Comparison of ENCODE assay signal across 14 cellular contexts in genomic region chr11:129813216-129813791, GRCh38. TPM values are rescaled to one million over a fixed set of nuclear protein-coding genes. Genes with fewer than 3 reads are reported as not detected.
"Had no signal": no experiment of that assay in that cellular context is flagged by ENCODE, and none has a peak within 500 bp of the region (broad histone marks: within the 10 kb centered on the region; RNA-seq: fewer than 3 reads in every experiment).

No MANE protein-coding gene starts in this region.

- H3K9me3 Mint-ChIP-seq: activated CD8-positive, alpha-beta T cell treated with anti-CD3 and anti-CD28 coated beads for 36 hours; stimulated activated effector memory CD8-positive, alpha-beta T cell treated with anti-CD3 and anti-CD28 coated beads, Interleukin-12 subunit alpha, Interleukin-12 subunit beta, amount 100 ng/mL, for 72 hours had no signal

- DNase-seq: activated CD4-positive, CD25-positive, alpha-beta regulatory T cell treated with anti-CD3 and anti-CD28 coated beads, Interleukin-2, amount 50 U/mL, for 72 hours; activated CD8-positive, alpha-beta memory T cell treated with anti-CD3 and anti-CD28 coated beads, Interleukin-2, amount 50 U/mL, for 4 hours; activated CD8-positive, alpha-beta T cell treated with anti-CD3 and anti-CD28 coated beads for 36 hours; activated gamma-delta T cell; colonic mucosa; effector CD4-positive, alpha-beta T cell; heart left ventricle; naive B cell; right cardiac atrium; transverse colon had no signal

- H3K36me3 ChIP-seq: colonic mucosa, heart left ventricle, neutrophil, transverse colon had no signal

- ATAC-seq: heart left ventricle, right cardiac atrium had no signal

- H3K9me3 ChIP-seq: colonic mucosa, neutrophil, transverse colon had no signal

- H3K27ac ChIP-seq: colonic mucosa, heart left ventricle, neutrophil, transverse colon had no signal

- H3K4me3 ChIP-seq: colonic mucosa, heart left ventricle, transverse colon had no signal

- H3K27me3 ChIP-seq: colonic mucosa had no signal

- H3K27ac Mint-ChIP-seq: activated CD8-positive, alpha-beta T cell treated with anti-CD3 and anti-CD28 coated beads for 36 hours; progenitor cell of endocrine pancreas; stimulated activated effector memory CD8-positive, alpha-beta T cell treated with anti-CD3 and anti-CD28 coated beads, Interleukin-12 subunit alpha, Interleukin-12 subunit beta, amount 100 ng/mL, for 72 hours had no signal

- H3K36me3 Mint-ChIP-seq: stimulated activated effector memory CD8-positive, alpha-beta T cell treated with anti-CD3 and anti-CD28 coated beads, Interleukin-12 subunit alpha, Interleukin-12 subunit beta, amount 100 ng/mL, for 72 hours had no signal

- H3K4me1 ChIP-seq: colonic mucosa had no signal

RNA-seq across cellular contexts. Expression of gene TMEM45B, which starts 2.3 kb away (rescaled TPM):
- total RNA-seq: heart left ventricle, right cardiac atrium, subcutaneous adipose tissue had no signal
- polyA plus RNA-seq: right cardiac atrium had no signal
